In genomic region chr2:20195431-20195830, GRCh38 we compare ENCODE assay signal across 22 cellular contexts. TPM values are rescaled to one million over a fixed set of nuclear protein-coding genes. Genes with fewer than 3 reads are reported as not detected.
"Had no signal": no experiment of that assay in that cellular context is flagged by ENCODE, and none has a peak within 500 bp of the region (broad histone marks: within the 10 kb centered on the region; RNA-seq: fewer than 3 reads in every experiment).

No MANE protein-coding gene starts in this region.

- H3K27ac ChIP-seq: brain microvascular endothelial cell, esophagus muscularis mucosa, neural progenitor cell, ovary, tibial nerve had no signal

- H3K9me3 ChIP-seq: esophagus muscularis mucosa, ovary, tibial nerve had no signal

- FAIRE-seq: endothelial cell of umbilical vein had no signal

- H3K27me3 Mint-ChIP-seq: activated naive CD8-positive, alpha-beta T cell treated with anti-CD3 and anti-CD28 coated beads, Interleukin-2, amount 50 U/mL, for 24 hours had no signal

- H3K4me3 Mint-ChIP-seq: activated naive CD4-positive, alpha-beta T cell treated with anti-CD3 and anti-CD28 coated beads, Interleukin-2, amount 10 ng/mL, durations not matched to agents 7 days and 5 days; activated naive CD8-positive, alpha-beta T cell treated with anti-CD3 and anti-CD28 coated beads, Interleukin-2, amount 50 U/mL, for 24 hours; activated T-cell treated with anti-CD3 and anti-CD28 coated beads, Interleukin-2, amount 50 U/mL, for 4 hours; naive B cell; neural progenitor cell had no signal

- H3K4me3 ChIP-seq: esophagus muscularis mucosa, neural progenitor cell, ovary, tibial nerve had no signal

- H3K36me3 ChIP-seq: brain microvascular endothelial cell, esophagus muscularis mucosa, neural progenitor cell, ovary, tibial nerve had no signal

- H3K27me3 ChIP-seq: brain microvascular endothelial cell, esophagus muscularis mucosa, neural progenitor cell, ovary, tibial nerve had no signal

- H3K4me1 ChIP-seq: tibial nerve had no signal

- H3K4me1 Mint-ChIP-seq: activated naive CD4-positive, alpha-beta T cell treated with anti-CD3 and anti-CD28 coated beads, Interleukin-2, amount 10 ng/mL, durations not matched to agents 7 days and 5 days; activated naive CD8-positive, alpha-beta T cell treated with anti-CD3 and anti-CD28 coated beads, Interleukin-2, amount 50 U/mL, for 24 hours; naive B cell had no signal

- ATAC-seq: activated CD4-positive, CD25-positive, alpha-beta regulatory T cell treated with anti-CD3 and anti-CD28 coated beads, Interleukin-2, amount 50 U/mL, for 24 hours; activated naive CD8-positive, alpha-beta T cell treated with anti-CD3 and anti-CD28 coated beads, Interleukin-2, amount 50 U/mL, for 24 hours; activated T-cell treated with anti-CD3 and anti-CD28 coated beads, Interleukin-2, amount 50 U/mL, for 4 hours had no signal

- H3K36me3 Mint-ChIP-seq: activated naive CD4-positive, alpha-beta T cell treated with anti-CD3 and anti-CD28 coated beads, Interleukin-2, amount 10 ng/mL, durations not matched to agents 7 days and 5 days; naive B cell had no signal

- H3K27ac Mint-ChIP-seq: activated naive CD4-positive, alpha-beta T cell treated with anti-CD3 and anti-CD28 coated beads, Interleukin-2, amount 10 ng/mL, durations not matched to agents 7 days and 5 days; activated naive CD8-positive, alpha-beta T cell treated with anti-CD3 and anti-CD28 coated beads, Interleukin-2, amount 50 U/mL, for 24 hours; neural progenitor cell had no signal

- DNase-seq: activated CD4-positive, alpha-beta T cell treated with anti-CD3 and anti-CD28 coated beads, Interleukin-2, amount 50 U/mL, for 1 hour; activated CD8-positive, alpha-beta memory T cell treated with anti-CD3 and anti-CD28 coated beads, Interleukin-2, amount 50 U/mL, for 4 hours; activated effector memory CD4-positive, alpha-beta T cell treated with Interleukin-2 at 50 U/mL for 16 hours; activated naive CD4-positive, alpha-beta T cell treated with anti-CD3 and anti-CD28 coated beads, Interleukin-2, amount 10 ng/mL, durations not matched to agents 7 days and 5 days; activated naive CD8-positive, alpha-beta T cell treated with anti-CD3 and anti-CD28 coated beads, Interleukin-2, amount 50 U/mL, for 24 hours; activated T-cell treated with anti-CD3 and anti-CD28 coated beads, Interleukin-2, amount 50 U/mL, for 4 hours; anterior cingulate cortex; brain microvascular endothelial cell; cortex of kidney; effector CD8-positive, alpha-beta T cell; mammary epithelial cell; midbrain; naive B cell; ovary; stimulated activated naive CD4-positive, alpha-beta T cell treated with Interleukin-2 at 50 U/mL for 16 hours; substantia nigra had no signal

- H3K9ac ChIP-seq: neural progenitor cell had no signal

RNA-seq across cellular contexts. Expression of gene SDC1, which starts 29.5 kb away (rescaled TPM):
- total RNA-seq: T-helper 1 cell treated with Interleukin-12 subunit alpha and Interleukin-12 subunit beta and Interleukin-4 antibody, amounts not matched to agents 30 ng/mL and 1 ng/mL, for 36 hours had no signal
